In genomic region chr10:75987610-75988009, GRCh38 we compare ENCODE assay signal across 1 cellular context.
TF ChIP-seq lines count a peak whose summit lies in the region.

No MANE protein-coding gene starts in this region.

TF ChIP-seq in IMR-90, 13 proteins besides CTCF, POLR2A, EP300 and RAD21:
- TF ChIP-seq NFE2L2 (IDR thresholded peaks at IDR 0.05; ENCODE audit: low read depth, low read length) (peak; percentile 77), RFX5 (IDR thresholded peaks at IDR 0.05; ENCODE audit: low read depth, low read length) (no peak), MAFK (IDR thresholded peaks at IDR 0.05; ENCODE audit: low read depth, low read length) (0 out of 2 replicates have a peak, but pooled peaks have one; percentile 25)
